1 cellular context compared by ENCODE assay signal in the genomic region with DNA sequence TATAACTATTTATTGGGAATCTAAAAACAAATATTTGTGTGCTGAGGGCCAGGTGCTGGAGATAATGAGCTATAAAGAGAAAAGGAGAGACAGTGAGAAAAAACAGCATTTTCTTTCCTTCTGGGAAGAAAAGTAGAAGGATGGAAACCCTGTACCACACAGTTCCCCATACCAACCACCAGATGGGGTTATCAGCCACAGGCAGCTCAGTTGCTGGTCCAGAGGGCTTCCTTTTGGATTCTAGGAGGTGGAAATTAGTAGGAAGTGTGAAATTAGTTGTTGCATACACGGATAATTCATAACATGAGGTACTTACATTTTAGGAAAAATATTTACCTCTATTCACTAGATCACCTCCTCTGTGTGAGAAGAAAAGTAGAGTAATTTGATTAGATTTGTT.
TF ChIP-seq lines count a peak whose summit lies in the region.

No MANE protein-coding gene starts in this region.

TF ChIP-seq in WTC11, 78 proteins besides CTCF, POLR2A, EP300 and RAD21 (continued from another document):
- TF ChIP-seq, protein P1, sequence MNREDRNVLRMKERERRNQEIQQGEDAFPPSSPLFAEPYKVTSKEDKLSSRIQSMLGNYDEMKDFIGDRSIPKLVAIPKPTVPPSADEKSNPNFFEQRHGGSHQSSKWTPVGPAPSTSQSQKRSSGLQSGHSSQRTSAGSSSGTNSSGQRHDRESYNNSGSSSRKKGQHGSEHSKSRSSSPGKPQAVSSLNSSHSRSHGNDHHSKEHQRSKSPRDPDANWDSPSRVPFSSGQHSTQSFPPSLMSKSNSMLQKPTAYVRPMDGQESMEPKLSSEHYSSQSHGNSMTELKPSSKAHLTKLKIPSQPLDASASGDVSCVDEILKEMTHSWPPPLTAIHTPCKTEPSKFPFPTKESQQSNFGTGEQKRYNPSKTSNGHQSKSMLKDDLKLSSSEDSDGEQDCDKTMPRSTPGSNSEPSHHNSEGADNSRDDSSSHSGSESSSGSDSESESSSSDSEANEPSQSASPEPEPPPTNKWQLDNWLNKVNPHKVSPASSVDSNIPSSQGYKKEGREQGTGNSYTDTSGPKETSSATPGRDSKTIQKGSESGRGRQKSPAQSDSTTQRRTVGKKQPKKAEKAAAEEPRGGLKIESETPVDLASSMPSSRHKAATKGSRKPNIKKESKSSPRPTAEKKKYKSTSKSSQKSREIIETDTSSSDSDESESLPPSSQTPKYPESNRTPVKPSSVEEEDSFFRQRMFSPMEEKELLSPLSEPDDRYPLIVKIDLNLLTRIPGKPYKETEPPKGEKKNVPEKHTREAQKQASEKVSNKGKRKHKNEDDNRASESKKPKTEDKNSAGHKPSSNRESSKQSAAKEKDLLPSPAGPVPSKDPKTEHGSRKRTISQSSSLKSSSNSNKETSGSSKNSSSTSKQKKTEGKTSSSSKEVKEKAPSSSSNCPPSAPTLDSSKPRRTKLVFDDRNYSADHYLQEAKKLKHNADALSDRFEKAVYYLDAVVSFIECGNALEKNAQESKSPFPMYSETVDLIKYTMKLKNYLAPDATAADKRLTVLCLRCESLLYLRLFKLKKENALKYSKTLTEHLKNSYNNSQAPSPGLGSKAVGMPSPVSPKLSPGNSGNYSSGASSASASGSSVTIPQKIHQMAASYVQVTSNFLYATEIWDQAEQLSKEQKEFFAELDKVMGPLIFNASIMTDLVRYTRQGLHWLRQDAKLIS (CRISPR knock-in tag; IDR thresholded peaks at IDR 0.05; ENCODE audit: borderline replicate concordance): no peak
- no peak for TF ChIP-seq TEAD1 (CRISPR knock-in tag; IDR thresholded peaks at IDR 0.05)
- TF ChIP-seq, protein P2, sequence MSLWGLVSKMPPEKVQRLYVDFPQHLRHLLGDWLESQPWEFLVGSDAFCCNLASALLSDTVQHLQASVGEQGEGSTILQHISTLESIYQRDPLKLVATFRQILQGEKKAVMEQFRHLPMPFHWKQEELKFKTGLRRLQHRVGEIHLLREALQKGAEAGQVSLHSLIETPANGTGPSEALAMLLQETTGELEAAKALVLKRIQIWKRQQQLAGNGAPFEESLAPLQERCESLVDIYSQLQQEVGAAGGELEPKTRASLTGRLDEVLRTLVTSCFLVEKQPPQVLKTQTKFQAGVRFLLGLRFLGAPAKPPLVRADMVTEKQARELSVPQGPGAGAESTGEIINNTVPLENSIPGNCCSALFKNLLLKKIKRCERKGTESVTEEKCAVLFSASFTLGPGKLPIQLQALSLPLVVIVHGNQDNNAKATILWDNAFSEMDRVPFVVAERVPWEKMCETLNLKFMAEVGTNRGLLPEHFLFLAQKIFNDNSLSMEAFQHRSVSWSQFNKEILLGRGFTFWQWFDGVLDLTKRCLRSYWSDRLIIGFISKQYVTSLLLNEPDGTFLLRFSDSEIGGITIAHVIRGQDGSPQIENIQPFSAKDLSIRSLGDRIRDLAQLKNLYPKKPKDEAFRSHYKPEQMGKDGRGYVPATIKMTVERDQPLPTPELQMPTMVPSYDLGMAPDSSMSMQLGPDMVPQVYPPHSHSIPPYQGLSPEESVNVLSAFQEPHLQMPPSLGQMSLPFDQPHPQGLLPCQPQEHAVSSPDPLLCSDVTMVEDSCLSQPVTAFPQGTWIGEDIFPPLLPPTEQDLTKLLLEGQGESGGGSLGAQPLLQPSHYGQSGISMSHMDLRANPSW (CRISPR knock-in tag; conservative IDR thresholded peaks at IDR 0.05; ENCODE audit: low read depth): no peak
- TF ChIP-seq, protein P3, sequence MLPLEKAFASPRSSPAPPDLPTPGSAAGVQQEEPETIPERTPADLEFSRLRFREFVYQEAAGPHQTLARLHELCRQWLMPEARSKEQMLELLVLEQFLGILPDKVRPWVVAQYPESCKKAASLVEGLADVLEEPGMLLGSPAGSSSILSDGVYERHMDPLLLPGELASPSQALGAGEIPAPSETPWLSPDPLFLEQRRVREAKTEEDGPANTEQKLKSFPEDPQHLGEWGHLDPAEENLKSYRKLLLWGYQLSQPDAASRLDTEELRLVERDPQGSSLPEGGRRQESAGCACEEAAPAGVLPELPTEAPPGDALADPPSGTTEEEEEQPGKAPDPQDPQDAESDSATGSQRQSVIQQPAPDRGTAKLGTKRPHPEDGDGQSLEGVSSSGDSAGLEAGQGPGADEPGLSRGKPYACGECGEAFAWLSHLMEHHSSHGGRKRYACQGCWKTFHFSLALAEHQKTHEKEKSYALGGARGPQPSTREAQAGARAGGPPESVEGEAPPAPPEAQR (CRISPR knock-in tag; IDR thresholded peaks at IDR 0.05): no peak
- no peak for TF ChIP-seq FOXJ3 (CRISPR knock-in tag; IDR thresholded peaks at IDR 0.05; ENCODE audit: borderline replicate concordance)
- no peak for TF ChIP-seq ZNF317 (CRISPR knock-in tag; IDR thresholded peaks at IDR 0.05; ENCODE audit: borderline replicate concordance, low read depth)
- TF ChIP-seq ZNF416 (CRISPR knock-in tag; IDR thresholded peaks at IDR 0.05): no peak
- no peak for TF ChIP-seq ATF1 (CRISPR knock-in tag; IDR thresholded peaks at IDR 0.05)
- no peak for TF ChIP-seq KAT7 (CRISPR knock-in tag; IDR thresholded peaks at IDR 0.05; ENCODE audit: borderline replicate concordance)
- no peak for TF ChIP-seq NR1H2 (CRISPR knock-in tag; IDR thresholded peaks at IDR 0.05)
